In genomic region chr3:88988906-88989305, GRCh38 we compare ENCODE assay signal across 16 cellular contexts.
"Had no signal": no experiment of that assay in that cellular context is flagged by ENCODE, and none has a peak within 500 bp of the region (broad histone marks: within the 10 kb centered on the region; RNA-seq: fewer than 3 reads in every experiment).

No MANE protein-coding gene starts in this region.

- H3K27me3 ChIP-seq: esophagus squamous epithelium had no signal

- H3K4me1 ChIP-seq: esophagus squamous epithelium, lower lobe of right lung had no signal

- DNase-seq: activated CD4-positive, alpha-beta T cell treated with anti-CD3 and anti-CD28 coated beads for 48 hours; activated CD4-positive, CD25-positive, alpha-beta regulatory T cell; activated CD8-positive, alpha-beta T cell treated with anti-CD3 and anti-CD28 coated beads for 36 hours; activated naive CD4-positive, alpha-beta T cell; activated naive CD8-positive, alpha-beta T cell treated with anti-CD3 and anti-CD28 coated beads for 36 hours; activated T-cell treated with anti-CD3 and anti-CD28 coated beads, Interleukin-2, amount 50 U/mL, for 1 hour; amygdala; cortex of kidney; esophagus squamous epithelium; lower lobe of right lung; nephron progenitor cell; retina; stimulated activated naive B cell treated with anti-CD40 and anti-IgM and Interleukin-4, amounts not matched to agents 10 μg/mL and 1 μg/mL and 100 μg/mL, for 72 hours; T-helper 1 cell; T-helper 9 cell had no signal

- H3K9me3 ChIP-seq: esophagus squamous epithelium, lower lobe of right lung had no signal

- H3K36me3 ChIP-seq: esophagus squamous epithelium, lower lobe of right lung had no signal

- H3K4me3 ChIP-seq: esophagus squamous epithelium, lower lobe of right lung had no signal

- H3K27ac ChIP-seq: esophagus squamous epithelium, lower lobe of right lung had no signal

- ATAC-seq: activated CD8-positive, alpha-beta T cell treated with anti-CD3 and anti-CD28 coated beads for 36 hours; activated T-helper 17 cell treated with anti-CD3 and anti-CD28 coated beads, Interleukin-2, amount 50 U/mL, for 72 hours; lower lobe of right lung; stimulated activated naive B cell treated with anti-CD40 and anti-IgM and Interleukin-4, amounts not matched to agents 10 μg/mL and 1 μg/mL and 100 μg/mL, for 72 hours had no signal
